Comparison of ENCODE assay signal across 9 cellular contexts in the genomic region with DNA sequence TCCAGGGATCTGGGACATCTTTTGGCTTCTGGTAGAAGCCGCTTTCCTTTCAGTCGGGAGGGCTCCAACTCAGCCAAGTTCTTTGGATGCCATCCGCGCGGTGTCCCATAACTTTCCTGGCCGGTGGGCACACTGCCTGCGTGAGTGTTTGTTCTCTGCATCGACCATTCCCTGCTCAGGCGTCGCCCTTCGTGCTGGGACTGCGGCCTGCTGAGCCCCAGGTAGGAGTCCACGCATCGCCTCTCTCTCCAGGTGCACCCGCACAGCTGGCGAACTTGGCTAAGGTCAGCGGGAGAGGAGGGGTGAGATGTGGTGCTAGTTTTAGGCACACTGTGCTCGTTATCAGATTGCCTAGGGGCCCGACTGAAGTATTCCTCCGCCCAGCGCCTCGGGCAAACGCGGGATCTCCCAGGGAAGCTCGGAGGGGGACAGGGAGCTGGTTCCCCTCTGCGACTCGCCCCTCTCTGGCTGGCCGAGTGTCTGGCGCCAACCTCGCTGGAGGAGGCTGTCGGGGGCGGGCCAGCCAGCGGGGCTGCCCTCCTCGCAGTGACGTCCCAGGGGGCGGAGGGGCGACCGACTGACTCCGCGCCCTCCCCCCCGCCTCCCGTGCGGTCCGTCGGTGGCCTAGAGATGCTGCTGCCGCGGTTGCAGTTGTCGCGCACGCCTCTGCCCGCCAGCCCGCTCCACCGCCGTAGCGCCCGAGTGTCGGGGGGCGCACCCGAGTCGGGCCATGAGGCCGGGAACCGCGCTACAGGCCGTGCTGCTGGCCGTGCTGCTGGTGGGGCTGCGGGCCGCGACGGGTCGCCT. TPM values are rescaled to one million over a fixed set of nuclear protein-coding genes. Genes with fewer than 3 reads are reported as not detected.
DNase-seq lines count a peak whose midpoint lies in the region; ATAC-seq, FAIRE-seq and TF ChIP-seq lines count a peak whose summit lies in the region.
"Had no signal": no experiment of that assay in that cellular context is flagged by ENCODE, and none has a peak within 500 bp of the region (broad histone marks: within the 10 kb centered on the region; RNA-seq: fewer than 3 reads in every experiment).

Gene LAYN, plus strand, starts transcription at position 607 of the 807 bp plus-strand sequence. Its CDS starts 124 bp downstream, at position 731.

- H3K4me1 ChIP-seq in kidney (ENCODE audit: control insufficient read depth in 1 of 2, insufficient read depth in 1 of 2, low read depth in 1 of 2, low read length in 2 of 2) (peaks cover 0 to 17% of the 10 kb centered on the region in 2 donors), small intestine (ENCODE audit: control insufficient read depth in 2 of 2, insufficient read depth in 1 of 2, low read depth in 1 of 2, low read length in 1 of 2) (no peaks in the 10 kb centered on the region)

- no peak within 1 kb of the TSS for H3K9ac ChIP-seq in kidney (ENCODE audit: low read length in 2 of 2)

- H3K4me1 Mint-ChIP-seq in T-helper 1 cell treated with Interleukin-12 subunit alpha and Interleukin-12 subunit beta and Interleukin-4 antibody, amounts not matched to agents 30 μg/mL and 1 μg/mL, for 36 hours (ENCODE audit: low read depth), result peaks cover 28% of the 10 kb centered on the region

- 6 to 15% (median 7%) methylated on average over 38 to 70 of the region's 70 CpGs for WGBS in small intestine, 3 donors

- H3K27me3 ChIP-seq in small intestine (ENCODE audit: control insufficient read depth in 2 of 2, insufficient read depth in 2 of 2, low read length in 2 of 2), result peaks cover 0 to 4% of the 10 kb centered on the region in 2 donors

- no peak for FAIRE-seq in kidney (lab: Jason Lieb, UNC)
- no peak for FAIRE-seq in small intestine (lab: Jason Lieb, UNC)

- no peaks in the 10 kb centered on the region for H3K9me3 ChIP-seq in kidney (ENCODE audit: control insufficient read depth in 1 of 2, low read length in 2 of 2)
- no peaks in the 10 kb centered on the region for H3K9me3 ChIP-seq in small intestine (ENCODE audit: control insufficient read depth, low read depth)

- peak within 1 kb of the TSS; percentile 82 for H3K27ac Mint-ChIP-seq in T-helper 1 cell treated with Interleukin-12 subunit alpha and Interleukin-12 subunit beta and Interleukin-4 antibody, amounts not matched to agents 30 μg/mL and 1 μg/mL, for 36 hours

- TF ChIP-seq CTCF in choroid plexus epithelial cell (conservative IDR thresholded peaks at IDR 0.05; ENCODE audit: low read depth, low read length), result no peak
- no peak for TF ChIP-seq CTCF in kidney (IDR thresholded peaks at IDR 0.05; ENCODE audit: borderline replicate concordance, extremely low read depth, insufficient read depth)

- H3K36me3 Mint-ChIP-seq in T-helper 1 cell treated with Interleukin-12 subunit alpha and Interleukin-12 subunit beta and Interleukin-4 antibody, amounts not matched to agents 30 μg/mL and 1 μg/mL, for 36 hours (ENCODE audit: low read depth), result peaks cover 2% of the 10 kb centered on the region

- peak within 1 kb of the TSS; percentile 62 for H3K4me3 ChIP-seq in choroid plexus epithelial cell (ENCODE audit: low read depth, low read length)
- H3K4me3 ChIP-seq in kidney (ENCODE audit: low read length in 2 of 2), result peak within 1 kb of the TSS; percentile 45 to 49
- H3K4me3 ChIP-seq in small intestine (ENCODE audit: low read depth in 1 of 2, low read length in 2 of 2), result peak within 1 kb of the TSS; percentile 9 to 28

- H3K4me3 Mint-ChIP-seq in T-helper 1 cell treated with Interleukin-12 subunit alpha and Interleukin-12 subunit beta and Interleukin-4 antibody, amounts not matched to agents 30 μg/mL and 1 μg/mL, for 36 hours, result peak within 1 kb of the TSS; percentile 76

- H3K27me3 Mint-ChIP-seq in T-helper 1 cell treated with Interleukin-12 subunit alpha and Interleukin-12 subunit beta and Interleukin-4 antibody, amounts not matched to agents 30 μg/mL and 1 μg/mL, for 36 hours (ENCODE audit: low read depth), result peaks cover 76% of the 10 kb centered on the region

- DNase-seq in NCI-H1436 (lab: John Stamatoyannopoulos, UW), result peak; percentile 65
- DNase-seq in NCI-H1436 treated with DMSO at 0.1 percent for 48 hours (lab: John Stamatoyannopoulos, UW), result no peak
- DNase-seq in choroid plexus epithelial cell (ENCODE audit: low read depth), result no peak
- peak; percentile 88 for DNase-seq in kidney
- DNase-seq in small intestine, result no peak

- H3K36me3 ChIP-seq in kidney (ENCODE audit: control insufficient read depth in 1 of 2, insufficient read depth in 2 of 2, low read length in 2 of 2), result no peaks in the 10 kb centered on the region
- H3K36me3 ChIP-seq in small intestine (ENCODE audit: control insufficient read depth in 2 of 2, insufficient read depth in 2 of 2, low read length in 2 of 2), result peaks cover 0 to 2% of the 10 kb centered on the region in 2 donors

- H3K27ac ChIP-seq in kidney (ENCODE audit: low read depth in 2 of 2, low read length in 2 of 2) (peak within 1 kb of the TSS; percentile 7 to 48), small intestine (ENCODE audit: low read depth in 1 of 2, low read length in 1 of 2) (peak within 1 kb of the TSS in 1 of 2 donors; percentile 80)
- H3K27ac ChIP-seq: C4-2B had no signal

- H3K9me3 Mint-ChIP-seq in T-helper 1 cell treated with Interleukin-12 subunit alpha and Interleukin-12 subunit beta and Interleukin-4 antibody, amounts not matched to agents 30 μg/mL and 1 μg/mL, for 36 hours, result peaks cover 3% of the 10 kb centered on the region

- intact Hi-C loops in kidney (cut with DNase I), result no loop called here

- no peak for ATAC-seq in HG02798 (IDR thresholded peaks at IDR 0.05; ENCODE audit: poor library complexity, unreplicated experiment)
- no peak for ATAC-seq in HG02973 (IDR thresholded peaks at IDR 0.05; ENCODE audit: unreplicated experiment)

RNA-seq across cellular contexts. Expression of gene LAYN, which starts in this region (rescaled TPM):
- 7.6 TPM for total RNA-seq in kidney
- polyA plus RNA-seq in kidney (ENCODE audit: insufficient read depth, low read depth, low replicate concordance), result 4.8 TPM
- polyA plus RNA-seq in small intestine, result 1 to 10 TPM in 2 of 3 donors, not detected in 1; 3.8 to 9.9 TPM

Comparison
In these comparisons a context has a peak if more than half of its experiments do, and no peak if none do; other contexts are left out.
1. DNase-seq: peak in NCI-H1436 (single experiment) and kidney (single experiment); none in NCI-H1436 treated with DMSO at 0.1 percent for 48 hours (single experiment), choroid plexus epithelial cell (single experiment) and small intestine (single experiment).
2. Peak in every context shown above with its lines, with median percentiles within 50 percentile points of each other: H3K4me3 ChIP-seq.